Comparison of ENCODE assay signal across 13 cellular contexts in genomic region chr6:3987072-3987471, GRCh38.
DNase-seq lines count a peak whose midpoint lies in the region; ATAC-seq, FAIRE-seq and TF ChIP-seq lines count a peak whose summit lies in the region.
"Had no signal": no experiment of that assay in that cellular context is flagged by ENCODE, and none has a peak within 500 bp of the region (broad histone marks: within the 10 kb centered on the region; RNA-seq: fewer than 3 reads in every experiment).

No MANE protein-coding gene starts in this region.

- in situ Hi-C loops in IMR-90 (cut with MboI; ENCODE audit: low sequenced_read_pairs): loop anchor here (25.0 kb wide), 1 partner anchor 875 kb away; the partner anchor contains the start of gene BPHL

- peaks cover 7 to 14% of the 10 kb centered on the region in 2 experiments for H3K79me1 ChIP-seq in IMR-90 (ENCODE audit: low read depth in 1 of 2, low read length in 2 of 2)

- H3K4me3 ChIP-seq in IMR-90 (ENCODE audit: insufficient read depth, low read depth, low read length): no peak overlapping the region
- H3K4me3 ChIP-seq in colonic mucosa: no peak overlapping the region
- H3K4me3 ChIP-seq in small intestine (ENCODE audit: low read depth in 1 of 2, low read length in 2 of 2): no peak overlapping the region
- H3K4me3 ChIP-seq: HAP-1 had no signal

- ATAC-seq in IMR-90 (ENCODE audit: low read depth): peak; percentile 52
- no peak for ATAC-seq in activated CD4-positive, CD25-positive, alpha-beta regulatory T cell treated with anti-CD3 and anti-CD28 coated beads, Interleukin-2, amount 50 U/mL, for 24 hours
- ATAC-seq: natural killer cell had no signal

- H3K4me1 ChIP-seq in IMR-90 (ENCODE audit: control insufficient read depth, insufficient read depth, low read length) (peaks cover 6% of the 10 kb centered on the region), colonic mucosa (peaks cover 3% of the 10 kb centered on the region), small intestine (ENCODE audit: control insufficient read depth in 2 of 2, insufficient read depth in 1 of 2, low read depth in 1 of 2, low read length in 1 of 2) (no peaks in the 10 kb centered on the region)

- H3K27ac ChIP-seq in IMR-90 (ENCODE audit: insufficient read depth, low read length) (no peak overlapping the region), colonic mucosa (no peak overlapping the region), small intestine (ENCODE audit: low read depth in 1 of 2, low read length in 1 of 2) (no peak overlapping the region)

- no peak for TF ChIP-seq CTCF in IMR-90 (conservative IDR thresholded peaks at IDR 0.05; ENCODE audit: low read depth, low read length)
- TF ChIP-seq CTCF in colonic mucosa (IDR thresholded peaks at IDR 0.05): no peak

- BruUV-seq in IMR-90 (replicated peaks; lab: Mats Ljungman, UMichigan): no TSS peak

- intact Hi-C loops in IMR-90 (cut with micrococcal nuclease) (no loop called here), colonic mucosa (cut with DNase I) (loop anchor here (10.0 kb wide), 1 partner anchor 142 kb away; the partner anchor contains the start of gene FAM50B)

- no peak overlapping the region for H2AK9ac ChIP-seq in IMR-90 (replicated peaks; ENCODE audit: low read depth, low read length, poor library complexity)

- no peak for TF ChIP-seq RAD21 in IMR-90 (IDR thresholded peaks at IDR 0.05; ENCODE audit: low read length)

- no peak overlapping the region for H3K23ac ChIP-seq in IMR-90 (ENCODE audit: low read depth, low read length)

- H4K91ac ChIP-seq in IMR-90 (ENCODE audit: insufficient read depth, low read depth, low read length): no peak overlapping the region

- H3K27me3 ChIP-seq in IMR-90 (ENCODE audit: control insufficient read depth, insufficient read depth, low read length) (no peaks in the 10 kb centered on the region), colonic mucosa (no peaks in the 10 kb centered on the region), small intestine (ENCODE audit: control insufficient read depth in 2 of 2, insufficient read depth in 2 of 2, low read length in 2 of 2) (no peaks in the 10 kb centered on the region)

- no peak overlapping the region for H4K5ac ChIP-seq in IMR-90 (ENCODE audit: low read depth, low read length)

- H2BK5ac ChIP-seq in IMR-90 (ENCODE audit: low read depth, low read length, poor library complexity, severe bottlenecking): no peak overlapping the region

- TF ChIP-seq POLR2A in IMR-90 (IDR thresholded peaks at IDR 0.05; ENCODE audit: low read depth, low read length): no peak

- H3K18ac ChIP-seq in IMR-90 (ENCODE audit: low read depth, low read length): no peak overlapping the region

- CTCF ChIA-PET in IMR-90 (lab: Yijun Ruan, JAX): interaction anchor here (0.6 to 1.8 kb wide), 4 partner anchors 9 to 190 kb away, joined by 3 to 10 read pairs (median 5); no protein-coding TSS in a partner anchor

- H2BK20ac ChIP-seq in IMR-90 (ENCODE audit: low read depth, low read length): no peak overlapping the region

- H2BK15ac ChIP-seq in IMR-90 (ENCODE audit: low read depth, low read length): no peak overlapping the region

- H2AFZ ChIP-seq in IMR-90 (replicated peaks; ENCODE audit: low read length, poor library complexity): no peak overlapping the region

- dilution Hi-C loops in IMR-90 (cut with HindIII; ENCODE audit: low sequenced_read_pairs, unreplicated experiment): no loop called here

- H3K36me3 ChIP-seq in IMR-90 (ENCODE audit: control insufficient read depth, insufficient read depth, low read length) (no peaks in the 10 kb centered on the region), colonic mucosa (no peaks in the 10 kb centered on the region), small intestine (ENCODE audit: control insufficient read depth in 2 of 2, insufficient read depth in 2 of 2, low read length in 2 of 2) (no peaks in the 10 kb centered on the region)
- H3K36me3 ChIP-seq: HAP-1 had no signal

- H3K4ac ChIP-seq in IMR-90 (ENCODE audit: low read depth, low read length): no peak overlapping the region

- H3K9me1 ChIP-seq in IMR-90 (ENCODE audit: insufficient read depth, low read length): peaks cover 12% of the 10 kb centered on the region

- H3K56ac ChIP-seq in IMR-90 (ENCODE audit: extremely low read depth, insufficient read depth, low read length): no peak overlapping the region

- H2AK5ac ChIP-seq in IMR-90 (ENCODE audit: low read depth, low read length): no peak overlapping the region

- H4K20me1 ChIP-seq in IMR-90 (ENCODE audit: insufficient read depth, low read length): no peaks in the 10 kb centered on the region

- no peaks in the 10 kb centered on the region for H3K9me3 ChIP-seq in IMR-90 (ENCODE audit: control insufficient read depth, insufficient read depth, low read length)
- H3K9me3 ChIP-seq in colonic mucosa: no peaks in the 10 kb centered on the region
- no peaks in the 10 kb centered on the region for H3K9me3 ChIP-seq in small intestine (ENCODE audit: control insufficient read depth, low read depth)

- H3K9ac ChIP-seq in IMR-90 (ENCODE audit: low read depth, low read length): no peak overlapping the region
- no peak overlapping the region for H3K9ac ChIP-seq in colonic mucosa (ENCODE audit: low read depth in 2 of 2, low read length in 2 of 2)

- FAIRE-seq in small intestine (lab: Jason Lieb, UNC): no peak

- WGBS in IMR-90 (ENCODE audit: extremely low coverage in 2 of 2, insufficient read length in 1 of 2), 2 experiments: 8% methylated on average over 3 of the region's 3 CpGs; no CpG with 5 or more reads in 1 of the 2 experiments
- 21 to 40% (median 38%) methylated on average over 3 of the region's 3 CpGs for WGBS in small intestine, 3 donors

- POLR2A ChIA-PET in IMR-90 (lab: Charles Lee; ENCODE audit: unreplicated experiment): no interaction called here

- no peak overlapping the region for H3K4me2 ChIP-seq in IMR-90 (ENCODE audit: low read depth, low read length)

- no peak overlapping the region; a peak in 1 of 4 replicates for H4K8ac ChIP-seq in IMR-90 (ENCODE audit: low read depth in 2 of 2, low read length in 2 of 2)

- no peak overlapping the region for H2BK120ac ChIP-seq in IMR-90 (ENCODE audit: low read depth, low read length)

- DNase-seq in IMR-90 (peak; percentile 52), colonic mucosa (peak; percentile 32), islet precursor cell (peak; percentile 78), small intestine (peak; percentile 69), NCI-H2107 treated with DMSO at 0.1 percent for 48 hours (lab: John Stamatoyannopoulos, UW; ENCODE audit: unreplicated experiment) (no peak), NCI-H187 (lab: John Stamatoyannopoulos, UW) (no peak)
- DNase-seq: activated B cell treated with CpG ODN at 0.5 μM for 24 hours; activated CD8-positive, alpha-beta memory T cell treated with anti-CD3 and anti-CD28 coated beads, Interleukin-2, amount 50 U/mL, for 4 hours; CD8-positive, alpha-beta memory T cell; immature natural killer cell; natural killer cell had no signal

- H3K14ac ChIP-seq in IMR-90 (replicated peaks; ENCODE audit: low read depth, low read length): no peak overlapping the region; the same call in 1 of the 2 replicates

TF ChIP-seq in IMR-90, 13 proteins besides CTCF, POLR2A, EP300 and RAD21:
- TF ChIP-seq SMC3 (IDR thresholded peaks at IDR 0.05; ENCODE audit: low read depth, low read length): no peak
- TF ChIP-seq MXI1 (IDR thresholded peaks at IDR 0.05; ENCODE audit: borderline replicate concordance, low read depth, low read length): no peak
- TF ChIP-seq BHLHE40 (IDR thresholded peaks at IDR 0.05; ENCODE audit: low read depth, low read length): no peak
- no peak for TF ChIP-seq RCOR1 (IDR thresholded peaks at IDR 0.05; ENCODE audit: insufficient replicate concordance, low read length)
- TF ChIP-seq CHD1 (IDR thresholded peaks at IDR 0.05; ENCODE audit: low read depth, low read length): no peak
- no peak for TF ChIP-seq CEBPB (IDR thresholded peaks at IDR 0.05; ENCODE audit: low read depth, low read length)
- TF ChIP-seq USF2 (IDR thresholded peaks at IDR 0.05; ENCODE audit: low read depth, low read length): no peak
- no peak for TF ChIP-seq ELK1 (IDR thresholded peaks at IDR 0.05; ENCODE audit: borderline replicate concordance, low read depth, low read length)
- no peak for TF ChIP-seq FOS (IDR thresholded peaks at IDR 0.05; ENCODE audit: low read depth, low read length)
- TF ChIP-seq RFX5 (IDR thresholded peaks at IDR 0.05; ENCODE audit: low read depth, low read length): no peak
- no peak for TF ChIP-seq NFE2L2 (IDR thresholded peaks at IDR 0.05; ENCODE audit: low read depth, low read length)
- no peak for TF ChIP-seq MAZ (IDR thresholded peaks at IDR 0.05; ENCODE audit: borderline replicate concordance, low read depth, low read length)
- TF ChIP-seq MAFK (IDR thresholded peaks at IDR 0.05; ENCODE audit: low read depth, low read length): no peak

Comparison
In these comparisons a context has a peak if more than half of its experiments do, and no peak if none do; other contexts are left out.
1. DNase-seq: peak in IMR-90 (single experiment), colonic mucosa (single experiment), islet precursor cell (single experiment) and small intestine (single experiment); none in NCI-H2107 treated with DMSO at 0.1 percent for 48 hours (single experiment) and NCI-H187 (0 of 2).